In genomic region chr1:36101546-36101945, GRCh38 we compare ENCODE assay signal across 21 cellular contexts. TPM values are rescaled to one million over a fixed set of nuclear protein-coding genes. Genes with fewer than 3 reads are reported as not detected.
DNase-seq lines count a peak whose midpoint lies in the region; ATAC-seq, FAIRE-seq and TF ChIP-seq lines count a peak whose summit lies in the region.
"Had no signal": no experiment of that assay in that cellular context is flagged by ENCODE, and none has a peak within 500 bp of the region (broad histone marks: within the 10 kb centered on the region; RNA-seq: fewer than 3 reads in every experiment).

No MANE protein-coding gene starts in this region.

- peak overlapping the region; percentile 6 for H3K27ac ChIP-seq in stomach smooth muscle (ENCODE audit: low read length)
- H3K27ac ChIP-seq: BLaER1 had no signal

- H3K4me1 ChIP-seq in stomach smooth muscle (ENCODE audit: control insufficient read depth, insufficient read depth, low read length): peaks cover 12% of the 10 kb centered on the region
- H3K4me1 ChIP-seq: HAP-1 had no signal

- H3K4me3 Mint-ChIP-seq in T-helper 17 cell: no peak overlapping the region
- H3K4me3 Mint-ChIP-seq: B cell; CD14-positive monocyte; CD4-positive, alpha-beta T cell had no signal

- H3K4me3 ChIP-seq in bronchial epithelial cell (ENCODE audit: low read depth, low read length): no peak overlapping the region
- no peak overlapping the region for H3K4me3 ChIP-seq in stomach smooth muscle (ENCODE audit: low read length in 2 of 2)
- H3K4me3 ChIP-seq: BLaER1, HAP-1 had no signal

- no peaks in the 10 kb centered on the region for H3K36me3 Mint-ChIP-seq in T-helper 17 cell (ENCODE audit: low read depth)

- no peaks in the 10 kb centered on the region for H3K36me3 ChIP-seq in bronchial epithelial cell (ENCODE audit: control insufficient read depth, insufficient read depth, low read length)
- H3K36me3 ChIP-seq in stomach smooth muscle (ENCODE audit: control insufficient read depth in 2 of 2, insufficient read depth in 2 of 2, low read length in 2 of 2): no peaks in the 10 kb centered on the region
- H3K36me3 ChIP-seq: BLaER1, HAP-1 had no signal

- FAIRE-seq in bronchial epithelial cell (lab: Jason Lieb, UNC): peak; percentile 66
- FAIRE-seq: A204.1, GM12891, GM18507, H54 had no signal

- H3K9ac ChIP-seq in stomach smooth muscle (ENCODE audit: low read length in 2 of 2): no peak overlapping the region
- H3K9ac ChIP-seq: BLaER1 had no signal

- DNase-seq in T-helper 17 cell (no peak), bronchial epithelial cell (ENCODE audit: low read depth) (no peak), NCI-H524 (lab: John Stamatoyannopoulos, UW) (no peak), A172 (ENCODE audit: low spot score) (no peak)
- DNase-seq: CD4-positive, alpha-beta T cell; CD8-positive, alpha-beta memory T cell; DMS53; DMS79 treated with DMSO at 0.1 percent for 48 hours; GF-D8; GOT3 had no signal

- peak overlapping the region; percentile 61 for H3K27ac Mint-ChIP-seq in T-helper 17 cell
- H3K27ac Mint-ChIP-seq: B cell; CD4-positive, alpha-beta T cell; CD8-positive, alpha-beta memory T cell had no signal

- no peak for TF ChIP-seq CTCF in bronchial epithelial cell (IDR thresholded peaks at IDR 0.05; ENCODE audit: insufficient read depth, low read length, severe bottlenecking)

- no peaks in the 10 kb centered on the region for H3K9me3 ChIP-seq in T-helper 17 cell (ENCODE audit: control insufficient read depth, low read length, poor library complexity, severe bottlenecking)
- no peaks in the 10 kb centered on the region for H3K9me3 ChIP-seq in stomach smooth muscle (ENCODE audit: control insufficient read depth in 2 of 2, low read length in 2 of 2)
- H3K9me3 ChIP-seq: BLaER1, HAP-1 had no signal

- no peaks in the 10 kb centered on the region for H3K27me3 Mint-ChIP-seq in T-helper 17 cell
- H3K27me3 Mint-ChIP-seq: B cell; CD4-positive, alpha-beta T cell had no signal

- H3K4me1 Mint-ChIP-seq in T-helper 17 cell: peaks cover 5% of the 10 kb centered on the region

- no peaks in the 10 kb centered on the region for H3K27me3 ChIP-seq in bronchial epithelial cell (ENCODE audit: control insufficient read depth, insufficient read depth, low read length)
- H3K27me3 ChIP-seq in stomach smooth muscle (ENCODE audit: control insufficient read depth in 1 of 2, insufficient read depth in 2 of 2, low read length in 2 of 2): no peaks in the 10 kb centered on the region
- H3K27me3 ChIP-seq: BLaER1 had no signal

- no peak for ATAC-seq in T-helper 17 cell

RNA-seq across cellular contexts. Expression of gene ADPRS, which starts 12.9 kb away (rescaled TPM):
- 10 to 100 TPM; 17.0 to 21.2 TPM for total RNA-seq in T-helper 17 cell
- total RNA-seq in bronchial epithelial cell: 42.4 and 50.0 TPM in 2 replicates
- 33.7 and 45.8 TPM in 2 replicates for total RNA-seq in A172 (2014; rRNA removed; shearing (Covaris generic))

RNA-seq across cellular contexts. Expression of gene TEKT2, which starts 17.7 kb away (rescaled TPM):
- total RNA-seq in T-helper 17 cell: under 1 TPM; 0.29 to 0.30 TPM
- total RNA-seq in bronchial epithelial cell: under 0.01 and 0.26 TPM in 2 replicates
- not detected in 2 replicates for total RNA-seq in A172 (2014; rRNA removed; shearing (Covaris generic))
- total RNA-seq: B cell; CD8-positive, alpha-beta memory T cell; Daoy; G401 had no signal

RNA-seq across cellular contexts. Expression of gene COL8A2, which starts 23.5 kb away (rescaled TPM):
- under 1 TPM in 1 of 2 donors, not detected in 1; 0.25 TPM for total RNA-seq in T-helper 17 cell
- 1.6 and 3.3 TPM in 2 replicates for total RNA-seq in bronchial epithelial cell
- total RNA-seq in A172 (2014; rRNA removed; shearing (Covaris generic)): 0.62 and 0.72 TPM in 2 replicates

RNA-seq across cellular contexts. Expression of gene TRAPPC3, which starts 47.7 kb away (rescaled TPM):
- 10 to 100 TPM; 35.0 to 37.8 TPM for total RNA-seq in T-helper 17 cell
- total RNA-seq in bronchial epithelial cell: 86.8 and 105 TPM in 2 replicates
- total RNA-seq in A172 (2014; rRNA removed; shearing (Covaris generic)): 86.7 and 110 TPM in 2 replicates

RNA-seq across cellular contexts. Expression of gene MAP7D1, which starts 54.4 kb away (rescaled TPM):
- 100 to 1,000 TPM; 173 to 175 TPM for total RNA-seq in T-helper 17 cell
- 54.5 and 75.1 TPM in 2 replicates for total RNA-seq in bronchial epithelial cell
- 91.2 and 136 TPM in 2 replicates for total RNA-seq in A172 (2014; rRNA removed; shearing (Covaris generic))
